In genomic region chr14:34043627-34044372, GRCh38 we compare ENCODE assay signal across 7 cellular contexts.
DNase-seq lines count a peak whose midpoint lies in the region; ATAC-seq and TF ChIP-seq lines count a peak whose summit lies in the region.

No MANE protein-coding gene starts in this region.

- no peaks in the 10 kb centered on the region for H4K20me1 ChIP-seq in hepatocyte (ENCODE audit: insufficient read depth, poor library complexity, severe bottlenecking)

- H3K4me1 ChIP-seq in hepatocyte (ENCODE audit: insufficient read depth) = no peaks in the 10 kb centered on the region

- no peaks in the 10 kb centered on the region for H3K9me2 ChIP-seq in hepatocyte (replicated peaks; ENCODE audit: insufficient read depth)

- no peaks in the 10 kb centered on the region for H3K79me2 ChIP-seq in hepatocyte

- H3K4me3 Mint-ChIP-seq in stimulated activated naive B cell treated with anti-CD40 and anti-IgM and Interleukin-4, amounts not matched to agents 10 μg/mL and 1 μg/mL and 100 μg/mL, for 72 hours = no peak overlapping the region

- H3K27ac ChIP-seq in hepatocyte = peak overlapping the region; percentile 77

- no peak overlapping the region for H3K4me2 ChIP-seq in hepatocyte

- H3K9me3 ChIP-seq in hepatocyte (ENCODE audit: low read depth) = no peaks in the 10 kb centered on the region

- H3K27ac Mint-ChIP-seq in stimulated activated naive B cell treated with anti-CD40 and anti-IgM and Interleukin-4, amounts not matched to agents 10 μg/mL and 1 μg/mL and 100 μg/mL, for 72 hours = no peak overlapping the region

- peak overlapping the region; percentile 31 for H2AFZ ChIP-seq in hepatocyte

- TF ChIP-seq CTCF in hepatocyte (IDR thresholded peaks at IDR 0.05; ENCODE audit: poor library complexity) = no peak

- H3K27me3 Mint-ChIP-seq in stimulated activated naive B cell treated with anti-CD40 and anti-IgM and Interleukin-4, amounts not matched to agents 10 μg/mL and 1 μg/mL and 100 μg/mL, for 72 hours = peaks cover 3 to 10% of the 10 kb centered on the region in 2 donors

- no peaks in the 10 kb centered on the region for H3K36me3 Mint-ChIP-seq in stimulated activated naive B cell treated with anti-CD40 and anti-IgM and Interleukin-4, amounts not matched to agents 10 μg/mL and 1 μg/mL and 100 μg/mL, for 72 hours

- DNase-seq in activated CD4-positive, alpha-beta T cell treated with anti-CD3 and anti-CD28 coated beads, Interleukin-2, amount 50 U/mL, for 24 hours (ENCODE audit: low read depth in 1 of 2, low spot score in 1 of 2) = peak; percentile 6 to 43
- peak; percentile 43 for DNase-seq in hepatocyte (ENCODE audit: low spot score)
- peak; percentile 22 for DNase-seq in stimulated activated naive B cell treated with anti-CD40 and anti-IgM and Interleukin-4, amounts not matched to agents 10 μg/mL and 1 μg/mL and 100 μg/mL, for 72 hours
- DNase-seq in NCI-H774 (lab: John Stamatoyannopoulos, UW) = no peak
- no peak for DNase-seq in epidermal melanocyte (ENCODE audit: insufficient read length, low spot score)

- 48% methylated on average over 4 of the region's 4 CpGs for WGBS in hepatocyte (ENCODE audit: low lambda C conversion rate, missing lambda C conversion rate)

- no peaks in the 10 kb centered on the region for H3K27me3 ChIP-seq in hepatocyte

- ATAC-seq in GM19438 (IDR thresholded peaks at IDR 0.05; ENCODE audit: low read depth, unreplicated experiment) = peak; percentile 90
- ATAC-seq in HG03175 (IDR thresholded peaks at IDR 0.05; ENCODE audit: unreplicated experiment) = peak; percentile 90
- ATAC-seq in stimulated activated naive B cell treated with anti-CD40 and anti-IgM and Interleukin-4, amounts not matched to agents 10 μg/mL and 1 μg/mL and 100 μg/mL, for 72 hours (replicated peaks) = peak; percentile 92 to 95

- peaks cover 5 to 12% of the 10 kb centered on the region in 2 donors for H3K4me1 Mint-ChIP-seq in stimulated activated naive B cell treated with anti-CD40 and anti-IgM and Interleukin-4, amounts not matched to agents 10 μg/mL and 1 μg/mL and 100 μg/mL, for 72 hours

- H3K9me3 Mint-ChIP-seq in stimulated activated naive B cell treated with anti-CD40 and anti-IgM and Interleukin-4, amounts not matched to agents 10 μg/mL and 1 μg/mL and 100 μg/mL, for 72 hours = no peaks in the 10 kb centered on the region

- no peaks in the 10 kb centered on the region for H3K36me3 ChIP-seq in hepatocyte (replicated peaks; ENCODE audit: insufficient read depth, low read depth)

- H3K4me3 ChIP-seq in hepatocyte = no peak overlapping the region

Comparison
In these comparisons a context has a peak if more than half of its experiments do, and no peak if none do; other contexts are left out.
1. DNase-seq: peak in activated CD4-positive, alpha-beta T cell treated with anti-CD3 and anti-CD28 coated beads, Interleukin-2, amount 50 U/mL, for 24 hours (2 of 2), hepatocyte (single experiment) and stimulated activated naive B cell treated with anti-CD40 and anti-IgM and Interleukin-4, amounts not matched to agents 10 μg/mL and 1 μg/mL and 100 μg/mL, for 72 hours (single experiment); none in NCI-H774 (single experiment) and epidermal melanocyte (single experiment).
2. Peak in every context shown above with its lines, with median percentiles within 50 percentile points of each other: ATAC-seq.